9 cellular contexts compared by ENCODE assay signal in the genomic region with DNA sequence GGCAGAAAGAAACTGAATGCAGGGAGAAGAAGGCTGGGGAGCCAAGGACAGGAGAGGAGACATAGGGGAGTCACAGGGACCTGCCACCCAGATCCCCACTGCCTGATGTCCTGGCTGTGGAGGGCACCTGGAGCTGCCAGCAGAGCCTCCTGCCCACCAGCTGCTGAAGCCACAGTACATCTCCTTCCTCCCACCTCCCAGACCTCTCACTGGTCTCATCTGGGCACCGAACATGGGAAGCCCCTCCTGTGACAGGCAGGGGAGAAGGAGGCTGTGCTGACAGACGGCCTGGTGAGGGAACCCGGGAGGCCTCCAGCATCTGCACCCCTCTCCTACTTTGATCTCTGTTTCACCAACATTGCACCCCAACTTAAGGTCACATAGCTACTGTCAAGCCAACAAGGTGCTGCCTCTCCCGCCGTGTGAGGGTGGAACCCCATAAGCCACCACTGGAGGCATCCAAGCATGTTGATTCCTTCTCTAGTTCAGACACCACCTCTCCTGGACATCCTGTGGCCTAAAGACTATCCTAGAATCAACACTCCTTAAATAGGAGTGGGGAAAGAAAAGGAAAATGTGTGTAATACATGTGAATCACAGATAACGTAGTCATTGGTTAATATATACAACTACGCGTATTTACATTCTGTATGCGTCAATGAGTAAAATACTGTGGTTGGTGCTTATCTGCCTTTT. TPM values are rescaled to one million over a fixed set of nuclear protein-coding genes. Genes with fewer than 3 reads are reported as not detected.
DNase-seq lines count a peak whose midpoint lies in the region; ATAC-seq and TF ChIP-seq lines count a peak whose summit lies in the region.
"Had no signal": no experiment of that assay in that cellular context is flagged by ENCODE, and none has a peak within 500 bp of the region (broad histone marks: within the 10 kb centered on the region; RNA-seq: fewer than 3 reads in every experiment).

No MANE protein-coding gene starts in this region.

- TF ChIP-seq CTCF in cardiac muscle cell (IDR thresholded peaks at IDR 0.05; ENCODE audit: low read depth, low read length) (peak; percentile 31), fibroblast of villous mesenchyme (IDR thresholded peaks at IDR 0.05; ENCODE audit: insufficient read depth, low read depth, low read length) (peak; percentile 39), tibial nerve (IDR thresholded peaks at IDR 0.05) (no peak)

- peaks cover 34% of the 10 kb centered on the region for H3K36me3 Mint-ChIP-seq in activated CD4-positive, alpha-beta memory T cell treated with anti-CD3 and anti-CD28 coated beads for 36 hours

- CTCF ChIA-PET in activated CD4-positive, alpha-beta memory T cell treated with anti-CD3 and anti-CD28 coated beads for 36 hours (lab: Charles Lee) = interaction anchor here (0.7 to 4.9 kb wide), 6 partner anchors 10 to 57 kb away, joined by 3 to 89 read pairs (median 17); a partner anchor contains a TSS

- ATAC-seq in left ventricle myocardium superior = no peak
- no peak for ATAC-seq in GM19467 (IDR thresholded peaks at IDR 0.05; ENCODE audit: unreplicated experiment)

- peaks cover 54% of the 10 kb centered on the region for H3K4me1 Mint-ChIP-seq in activated CD4-positive, alpha-beta memory T cell treated with anti-CD3 and anti-CD28 coated beads for 36 hours (ENCODE audit: low read depth)

- peak overlapping the region; percentile 98 for H3K27ac Mint-ChIP-seq in activated CD4-positive, alpha-beta memory T cell treated with anti-CD3 and anti-CD28 coated beads for 36 hours

- peak in 1 of 2 donors; percentile 79 for DNase-seq in cardiac muscle cell (ENCODE audit: low read depth in 1 of 2, low spot score in 1 of 2)
- no peak for DNase-seq in left ventricle myocardium superior
- DNase-seq in activated CD4-positive, alpha-beta memory T cell treated with anti-CD3 and anti-CD28 coated beads for 36 hours = peak; percentile 70
- DNase-seq in fibroblast of villous mesenchyme (ENCODE audit: low read depth) = peak; percentile 91
- no peak for DNase-seq in tibial nerve (ENCODE audit: low spot score in 2 of 2)
- no peak for DNase-seq in kidney glomerular epithelial cell (lab: John Stamatoyannopoulos, UW)
- DNase-seq in NCI-H1092 treated with DMSO at 0.1 percent for 48 hours (lab: John Stamatoyannopoulos, UW) = no peak
- DNase-seq: KBM-7 had no signal

- peaks cover 25% of the 10 kb centered on the region for H3K4me1 ChIP-seq in cardiac muscle cell (ENCODE audit: low read depth)
- H3K4me1 ChIP-seq in tibial nerve = peaks cover 5 to 76% (median 44%) of the 10 kb centered on the region in 4 donors

- POLR2A ChIA-PET in activated CD4-positive, alpha-beta memory T cell treated with anti-CD3 and anti-CD28 coated beads for 36 hours (lab: Charles Lee) = interaction anchor here (3.3 to 4.1 kb wide), 2 partner anchors 15 to 22 kb away, joined by 26 to 57 read pairs; a partner anchor contains a TSS

- no peaks in the 10 kb centered on the region for H3K36me3 ChIP-seq in cardiac muscle cell
- no peaks in the 10 kb centered on the region for H3K36me3 ChIP-seq in tibial nerve

- no peaks in the 10 kb centered on the region for H3K9me3 Mint-ChIP-seq in activated CD4-positive, alpha-beta memory T cell treated with anti-CD3 and anti-CD28 coated beads for 36 hours

- H3K27me3 ChIP-seq in cardiac muscle cell (no peaks in the 10 kb centered on the region), tibial nerve (no peaks in the 10 kb centered on the region)

- TF ChIP-seq POLR2A in tibial nerve (IDR thresholded peaks at IDR 0.05) = no peak

- whole genome bisulfite sequencing in tibial nerve, 2 donors = 76 to 83% methylated on average over 9 of the region's 9 CpGs

- TF ChIP-seq EP300 in tibial nerve (IDR thresholded peaks at IDR 0.05) = no peak

- no peak overlapping the region for H3K27ac ChIP-seq in cardiac muscle cell
- peak overlapping the region in 3 of 4 donors; percentile 61 to 96 (median 95) for H3K27ac ChIP-seq in tibial nerve

- H3K4me3 ChIP-seq in cardiac muscle cell = no peak overlapping the region
- no peak overlapping the region for H3K4me3 ChIP-seq in fibroblast of villous mesenchyme (ENCODE audit: low read depth, low read length)
- H3K4me3 ChIP-seq in tibial nerve = no peak overlapping the region

- H3K9me3 ChIP-seq in cardiac muscle cell (ENCODE audit: low read depth) = no peaks in the 10 kb centered on the region
- H3K9me3 ChIP-seq in tibial nerve = no peaks in the 10 kb centered on the region

- peak overlapping the region; percentile 93 for H3K4me3 Mint-ChIP-seq in activated CD4-positive, alpha-beta memory T cell treated with anti-CD3 and anti-CD28 coated beads for 36 hours

- intact Hi-C loops in left ventricle myocardium superior (cut with micrococcal nuclease) = no loop called here
- intact Hi-C loops in activated CD4-positive, alpha-beta memory T cell treated with anti-CD3 and anti-CD28 coated beads for 36 hours (cut with micrococcal nuclease) = loop anchor here (1.0 to 10.0 kb wide), 11 partner anchors 15 to 1290 kb away; a partner anchor contains a TSS

- H3K27me3 Mint-ChIP-seq in activated CD4-positive, alpha-beta memory T cell treated with anti-CD3 and anti-CD28 coated beads for 36 hours = no peaks in the 10 kb centered on the region

RNA-seq across cellular contexts. Expression of a gene that starts 3.6 kb away (rescaled TPM):
- total RNA-seq in cardiac muscle cell = 43.5 and 49.0 TPM in 2 replicates
- polyA plus RNA-seq in cardiac muscle cell = 59.7 and 61.2 TPM in 2 replicates
- 105 TPM for total RNA-seq in left ventricle myocardium superior
- 10 to 100 TPM; 55.2 to 56.0 TPM for total RNA-seq in activated CD4-positive, alpha-beta memory T cell treated with anti-CD3 and anti-CD28 coated beads for 36 hours
- total RNA-seq in fibroblast of villous mesenchyme = 9.5 and 15.5 TPM in 2 replicates
- 10 to 100 TPM; 55.3 to 90.6 (median 64.0) TPM for total RNA-seq in tibial nerve

RNA-seq across cellular contexts. Expression of a gene that starts 4.6 kb away (rescaled TPM):
- total RNA-seq in cardiac muscle cell (10.2 and 29.2 TPM in 2 replicates), left ventricle myocardium superior (13.2 TPM), fibroblast of villous mesenchyme (3.5 and 4.5 TPM in 2 replicates), tibial nerve (10 to 100 TPM in 1 of 4 donors, 1 to 10 TPM in 3; 4.5 to 16.1 (median 7.2) TPM)
- polyA plus RNA-seq in cardiac muscle cell = 22.1 and 24.9 TPM in 2 replicates
- 1 to 10 TPM; 4.1 to 4.2 TPM for total RNA-seq in activated CD4-positive, alpha-beta memory T cell treated with anti-CD3 and anti-CD28 coated beads for 36 hours

RNA-seq across cellular contexts. Expression of a gene that starts 6.9 kb away (rescaled TPM):
- total RNA-seq in cardiac muscle cell = 6.9 and 10.8 TPM in 2 replicates
- polyA plus RNA-seq in cardiac muscle cell = 7.6 and 10.1 TPM in 2 replicates
- 5.1 TPM for total RNA-seq in left ventricle myocardium superior
- 10 to 100 TPM; 18.4 to 19.1 TPM for total RNA-seq in activated CD4-positive, alpha-beta memory T cell treated with anti-CD3 and anti-CD28 coated beads for 36 hours
- total RNA-seq in fibroblast of villous mesenchyme = 5.2 and 5.8 TPM in 2 replicates
- total RNA-seq in tibial nerve = 10 to 100 TPM; 14.2 to 24.0 (median 21.4) TPM

RNA-seq across cellular contexts. Expression of a gene that starts 21.8 kb away (rescaled TPM):
- total RNA-seq in cardiac muscle cell (60.8 and 61.6 TPM in 2 replicates), left ventricle myocardium superior (51.2 TPM), fibroblast of villous mesenchyme (20.3 and 22.5 TPM in 2 replicates), tibial nerve (10 to 100 TPM; 28.0 to 66.3 (median 54.8) TPM)
- polyA plus RNA-seq in cardiac muscle cell = 57.9 and 62.8 TPM in 2 replicates
- total RNA-seq in activated CD4-positive, alpha-beta memory T cell treated with anti-CD3 and anti-CD28 coated beads for 36 hours = 10 to 100 TPM; 32.6 to 33.9 TPM

Comparison
In these comparisons a context has a peak if more than half of its experiments do, and no peak if none do; other contexts are left out.
1. DNase-seq: peak in activated CD4-positive, alpha-beta memory T cell treated with anti-CD3 and anti-CD28 coated beads for 36 hours (single experiment) and fibroblast of villous mesenchyme (single experiment); none in left ventricle myocardium superior (single experiment), tibial nerve (0 of 2), kidney glomerular epithelial cell (single experiment) and NCI-H1092 treated with DMSO at 0.1 percent for 48 hours (single experiment).
2. CTCF ChIP-seq: peak in cardiac muscle cell (single experiment) and fibroblast of villous mesenchyme (single experiment); none in tibial nerve (0 of 5).